Comparison of ENCODE assay signal across 10 cellular contexts in genomic region chr10:79116801-79117723, GRCh38. TPM values are rescaled to one million over a fixed set of nuclear protein-coding genes. Genes with fewer than 3 reads are reported as not detected.
DNase-seq lines count a peak whose midpoint lies in the region; ATAC-seq and TF ChIP-seq lines count a peak whose summit lies in the region.
"Had no signal": no experiment of that assay in that cellular context is flagged by ENCODE, and none has a peak within 500 bp of the region (broad histone marks: within the 10 kb centered on the region; RNA-seq: fewer than 3 reads in every experiment).

No MANE protein-coding gene starts in this region.

- H3K27me3 ChIP-seq in AG04450 (ENCODE audit: control insufficient read depth, insufficient read depth, low read length): no peaks in the 10 kb centered on the region
- H3K27me3 ChIP-seq in thyroid gland: no peaks in the 10 kb centered on the region
- H3K27me3 ChIP-seq in CD8-positive, alpha-beta T cell (ENCODE audit: insufficient read depth, low read length): no peaks in the 10 kb centered on the region

- H3K36me3 Mint-ChIP-seq in CD8-positive, alpha-beta T cell: peaks cover 9% of the 10 kb centered on the region

- H3K9me3 ChIP-seq in AG04450 (ENCODE audit: control insufficient read depth, insufficient read depth, low read length) (no peaks in the 10 kb centered on the region; the same call in 1 of the 2 replicates), thyroid gland (no peaks in the 10 kb centered on the region)
- H3K9me3 ChIP-seq in CD8-positive, alpha-beta T cell (ENCODE audit: low read length): no peaks in the 10 kb centered on the region
- H3K9me3 ChIP-seq: thoracic aorta had no signal

- TF ChIP-seq POLR2A in thyroid gland (IDR thresholded peaks at IDR 0.05): peak in 1 of 2 donors; percentile 18

- DNase-seq in AG04450 (ENCODE audit: low read depth, low spot score) (no peak), fibroblast of peridontal ligament (ENCODE audit: extremely low read depth) (peak; percentile 58), thyroid gland (peak; percentile 67 to 72), cerebellar nuclear complex (lab: John Stamatoyannopoulos, UW) (no peak)
- no peak for DNase-seq in CD8-positive, alpha-beta T cell
- DNase-seq in activated T-cell treated with anti-CD3 and anti-CD28 coated beads, Interleukin-2, amount 50 U/mL, for 48 hours: no peak

- H3K4me3 ChIP-seq in AG04450 (ENCODE audit: low read depth, low read length) (no peak overlapping the region), thyroid gland (replicated peaks in 1 of 3) (no peak overlapping the region)
- H3K4me3 ChIP-seq in CD8-positive, alpha-beta T cell (ENCODE audit: low read depth, low read length): no peak overlapping the region
- H3K4me3 ChIP-seq: thoracic aorta had no signal

- 55 to 63% methylated on average over 11 to 12 of the region's 12 CpGs for WGBS in thyroid gland, 2 donors

- TF ChIP-seq CTCF in AG04450 (IDR thresholded peaks at IDR 0.05; ENCODE audit: low read depth, low read length): no peak
- no peak for TF ChIP-seq CTCF in thyroid gland (IDR thresholded peaks at IDR 0.05)
- no peak for TF ChIP-seq CTCF in CD8-positive, alpha-beta T cell (IDR thresholded peaks at IDR 0.05)

- peaks cover 16 to 27% of the 10 kb centered on the region in 2 donors for H3K36me3 ChIP-seq in thyroid gland
- H3K36me3 ChIP-seq in CD8-positive, alpha-beta T cell (ENCODE audit: insufficient read depth, low read length): peaks cover 8% of the 10 kb centered on the region
- H3K36me3 ChIP-seq: thoracic aorta had no signal

- H3K4me1 Mint-ChIP-seq in CD8-positive, alpha-beta T cell (ENCODE audit: low read depth): peaks cover 40% of the 10 kb centered on the region

- CTCF ChIA-PET in AG04450 (lab: Charles Lee): no interaction called here
- CTCF ChIA-PET in CD8-positive, alpha-beta T cell (lab: Charles Lee): no interaction called here

- no peak overlapping the region for H3K4me3 Mint-ChIP-seq in CD8-positive, alpha-beta T cell

- POLR2A ChIA-PET in AG04450 (lab: Yijun Ruan, JAX): no interaction called here
- POLR2A ChIA-PET in CD8-positive, alpha-beta T cell (lab: Charles Lee): interaction anchor here (1.5 kb wide), 1 partner anchor 143 kb away, joined by 3 read pairs; no protein-coding TSS in a partner anchor

- H3K27ac ChIP-seq in AG04450 (ENCODE audit: low read depth, low read length) (peak overlapping the region; percentile 47), thyroid gland (peak overlapping the region; percentile 55 to 85 (median 61))
- H3K27ac ChIP-seq in CD8-positive, alpha-beta T cell (ENCODE audit: low read depth, low read length): no peak overlapping the region
- H3K27ac ChIP-seq: thoracic aorta, VCaP had no signal

- peak; percentile 58 for ATAC-seq in GM19395 (IDR thresholded peaks at IDR 0.05; ENCODE audit: unreplicated experiment)
- ATAC-seq in HG03196 (IDR thresholded peaks at IDR 0.05; ENCODE audit: unreplicated experiment): peak; percentile 74
- ATAC-seq in CD8-positive, alpha-beta T cell: no peak

- no peak overlapping the region for H3K27ac Mint-ChIP-seq in CD8-positive, alpha-beta T cell

- H3K27me3 Mint-ChIP-seq in CD8-positive, alpha-beta T cell (ENCODE audit: low read depth): no peaks in the 10 kb centered on the region

- H3K9me3 Mint-ChIP-seq in CD8-positive, alpha-beta T cell: no peaks in the 10 kb centered on the region

- H3K4me1 ChIP-seq in thyroid gland: peaks cover 69 to 71% of the 10 kb centered on the region in 2 donors
- H3K4me1 ChIP-seq in CD8-positive, alpha-beta T cell (ENCODE audit: insufficient read depth, low read length): peaks cover 22% of the 10 kb centered on the region

- intact Hi-C loops in thyroid gland (cut with DNase I): no loop called here
- intact Hi-C loops in CD8-positive, alpha-beta T cell (cut with DNase I, micrococcal nuclease): no loop called here

RNA-seq across cellular contexts. Expression of gene ZMIZ1, which starts 48.3 kb away (rescaled TPM):
- 7.6 and 12.8 TPM in 2 replicates for polyA plus RNA-seq in AG04450 (2011; rRNA removed)
- polyA minus RNA-seq in AG04450 (2011; rRNA and poly(A)+ RNA removed): 16.5 and 21.3 TPM in 2 replicates
- total RNA-seq in thyroid gland: 100 to 1,000 TPM in 2 of 4 donors, 10 to 100 TPM in 2; 59.9 to 128 (median 94.4) TPM
- 10 to 100 TPM; 10.1 to 10.8 TPM for total RNA-seq in CD8-positive, alpha-beta T cell

Comparison
In these comparisons a context has a peak if more than half of its experiments do, and no peak if none do; other contexts are left out.
1. DNase-seq: peak in fibroblast of peridontal ligament (single experiment) and thyroid gland (2 of 2); none in AG04450 (single experiment), cerebellar nuclear complex (0 of 2), CD8-positive, alpha-beta T cell (0 of 7) and activated T-cell treated with anti-CD3 and anti-CD28 coated beads, Interleukin-2, amount 50 U/mL, for 48 hours (0 of 2).
2. RNA of gene ZMIZ1, which starts 48.3 kb away (total RNA-seq): 59.9 to 128 TPM in thyroid gland; 10.1 to 10.8 TPM in CD8-positive, alpha-beta T cell; every median in the first group is over 4 times any median in the second.